ENCODE assay signal across 13 cellular contexts in genomic region chr16:78749745-78750268, GRCh38.
DNase-seq lines count a peak whose midpoint lies in the region; ATAC-seq, FAIRE-seq and TF ChIP-seq lines count a peak whose summit lies in the region.
"Had no signal": no experiment of that assay in that cellular context is flagged by ENCODE, and none has a peak within 500 bp of the region (broad histone marks: within the 10 kb centered on the region; RNA-seq: fewer than 3 reads in every experiment).

No MANE protein-coding gene starts in this region.

- peak overlapping the region; percentile 51 for H3K4me3 Mint-ChIP-seq in activated B cell treated with CpG ODN at 0.5 μM for 24 hours

- H3K9me3 Mint-ChIP-seq in activated B cell treated with CpG ODN at 0.5 μM for 24 hours: peaks cover 8% of the 10 kb centered on the region

- H3K4me1 Mint-ChIP-seq in activated B cell treated with CpG ODN at 0.5 μM for 24 hours: peaks cover 74% of the 10 kb centered on the region

- no peaks in the 10 kb centered on the region for H3K27me3 Mint-ChIP-seq in activated B cell treated with CpG ODN at 0.5 μM for 24 hours

- intact Hi-C loops in activated B cell treated with CpG ODN at 0.5 μM for 24 hours (cut with micrococcal nuclease): loop anchor here (1.0 to 10.0 kb wide), 5 partner anchors 8 to 1925 kb away; partner anchors contain the start of gene WWOX

- CTCF ChIA-PET in activated B cell treated with CpG ODN at 0.5 μM for 24 hours (lab: Charles Lee): interaction anchor here (1.5 kb wide), 1 partner anchor 21 kb away, joined by 5 read pairs; no protein-coding TSS in a partner anchor

- H3K36me3 Mint-ChIP-seq in activated B cell treated with CpG ODN at 0.5 μM for 24 hours (ENCODE audit: low read depth): peaks cover 2% of the 10 kb centered on the region

- no peak for FAIRE-seq in GM12892 (lab: Jason Lieb, UNC)

- peak overlapping the region; percentile 87 for H3K27ac Mint-ChIP-seq in activated B cell treated with CpG ODN at 0.5 μM for 24 hours

- peak; percentile 28 for DNase-seq in GM06990 (ENCODE audit: extremely low read depth, insufficient read length)
- no peak for DNase-seq in activated B cell treated with CpG ODN at 0.5 μM for 24 hours
- DNase-seq in NCI-H82 (lab: John Stamatoyannopoulos, UW): no peak
- DNase-seq in RPMI8226: no peak
- DNase-seq in effector CD4-positive, alpha-beta T cell: no peak
- no peak for DNase-seq in GM12892 (ENCODE audit: insufficient read length)
- DNase-seq: anterior cingulate cortex, COR-L47, H7, left lung, right cardiac atrium had no signal

- H3K36me3 ChIP-seq in GM06990 (ENCODE audit: control insufficient read depth, insufficient read depth, low read length): no peaks in the 10 kb centered on the region
- H3K36me3 ChIP-seq: left lung had no signal

- TF ChIP-seq CTCF in GM06990 (IDR thresholded peaks at IDR 0.05; ENCODE audit: insufficient read depth, low read length, poor library complexity, severe bottlenecking): no peak
- TF ChIP-seq CTCF in activated B cell treated with CpG ODN at 0.5 μM for 24 hours (IDR thresholded peaks at IDR 0.05): no peak

- TF ChIP-seq POLR2A in GM12892 (IDR thresholded peaks at IDR 0.05; ENCODE audit: low read depth, low read length): no peak

- ATAC-seq in GM19397 (IDR thresholded peaks at IDR 0.05; ENCODE audit: unreplicated experiment) (peak; percentile 82), HG03060 (IDR thresholded peaks at IDR 0.05; ENCODE audit: low read depth, unreplicated experiment) (peak; percentile 45), activated B cell treated with CpG ODN at 0.5 μM for 24 hours (ENCODE audit: low read depth) (peak; percentile 57)
- ATAC-seq: left lung, right cardiac atrium had no signal

- peak overlapping the region; percentile 5; the same call in 1 of the 2 replicates for H3K4me3 ChIP-seq in GM06990 (replicated peaks; ENCODE audit: low read depth, low read length)
- H3K4me3 ChIP-seq: left lung had no signal

- POLR2A ChIA-PET in activated B cell treated with CpG ODN at 0.5 μM for 24 hours (lab: Charles Lee): interaction anchor here (0.6 to 1.4 kb wide), 2 partner anchors 13 to 1044 kb away, joined by 5 read pairs; no protein-coding TSS in a partner anchor

- H3K27me3 ChIP-seq in GM06990 (replicated peaks; ENCODE audit: control insufficient read depth, insufficient read depth, low read length): no peaks in the 10 kb centered on the region
- H3K27me3 ChIP-seq: left lung had no signal
